In genomic region chr15:45858491-45858890, GRCh38 we compare ENCODE assay signal across 28 cellular contexts.
"Had no signal": no experiment of that assay in that cellular context is flagged by ENCODE, and none has a peak within 500 bp of the region (broad histone marks: within the 10 kb centered on the region; RNA-seq: fewer than 3 reads in every experiment).

No MANE protein-coding gene starts in this region.

- DNase-seq: stimulated activated CD4-positive, alpha-beta T cell treated with anti-CD3 and anti-CD28 coated beads, Interleukin-2, amount 100 ng/mL, for 48 hours; stimulated activated CD4-positive, alpha-beta T cell treated with anti-CD3 and anti-CD28 coated beads, Interleukin-4, amount 100 ng/mL, for 1 hour; stimulated activated CD4-positive, alpha-beta T cell treated with anti-CD3 and anti-CD28 coated beads, Interleukin-4, amount 100 ng/mL, for 24 hours; stimulated activated CD4-positive, alpha-beta T cell treated with anti-CD3 and anti-CD28 coated beads, Interleukin-4, amount 100 ng/mL, for 4 hours; stimulated activated CD8-positive, alpha-beta memory T cell treated with anti-CD3 and anti-CD28 coated beads, Interleukin-4, amount 100 ng/mL, for 48 hours; stimulated activated naive B cell treated with anti-CD40 and anti-IgM and Interleukin-4, amounts not matched to agents 10 μg/mL and 1 μg/mL and 100 μg/mL, for 72 hours; stimulated activated naive CD4-positive, alpha-beta T cell; stimulated activated naive CD4-positive, alpha-beta T cell treated with Interleukin-2 at 50 U/mL for 16 hours; stimulated activated naive CD8-positive, alpha-beta T cell treated with anti-CD3 and anti-CD28 coated beads, Interleukin-15, amount 100 ng/mL, for 72 hours; stimulated activated naive CD8-positive, alpha-beta T cell treated with anti-CD3 and anti-CD28 coated beads, Interleukin-15, Interleukin-2, amounts not matched to agents 100 U/mL and 50 U/mL, for 24 hours; stomach; substantia nigra; testis; thyroid gland; tibial artery; transverse colon; trophoblast cell; upper lobe of left lung; upper lobe of right lung; uterus had no signal

- H3K27ac ChIP-seq: stomach, suprapubic skin, testis, thoracic aorta, thyroid gland, tibial artery, tibial nerve, transverse colon, upper lobe of left lung, upper lobe of right lung, uterus, vagina had no signal

- H3K27me3 ChIP-seq: stomach, suprapubic skin, testis, thyroid gland, tibial artery, tibial nerve, transverse colon, upper lobe of left lung, upper lobe of right lung, uterus, vagina had no signal

- H3K4me3 Mint-ChIP-seq: stimulated activated effector memory CD8-positive, alpha-beta T cell treated with anti-CD3 and anti-CD28 coated beads, Interleukin-12 subunit alpha, Interleukin-12 subunit beta, amount 100 ng/mL, for 72 hours; stimulated activated memory B cell treated with anti-CD40 and anti-IgM and Interleukin-4, amounts not matched to agents 10 μg/mL and 1 μg/mL and 100 μg/mL, for 72 hours; stimulated activated naive B cell treated with anti-CD40 and anti-IgM and Interleukin-4, amounts not matched to agents 10 μg/mL and 1 μg/mL and 100 μg/mL, for 72 hours; stimulated activated naive CD8-positive, alpha-beta T cell treated with anti-CD3 and anti-CD28 coated beads, Interleukin-15, amount 100 ng/mL, for 72 hours; stimulated activated naive CD8-positive, alpha-beta T cell treated with anti-CD3 and anti-CD28 coated beads, Interleukin-15, Interleukin-2, amounts not matched to agents 100 ng/mL and 50 ng/mL, for 24 hours; type B pancreatic cell had no signal

- H3K27me3 Mint-ChIP-seq: stimulated activated memory B cell treated with anti-CD40 and anti-IgM and Interleukin-4, amounts not matched to agents 10 μg/mL and 1 μg/mL and 100 μg/mL, for 72 hours; stimulated activated naive B cell treated with anti-CD40 and anti-IgM and Interleukin-4, amounts not matched to agents 10 μg/mL and 1 μg/mL and 100 μg/mL, for 72 hours; type B pancreatic cell had no signal

- H3K9me3 ChIP-seq: stomach, suprapubic skin, testis, thoracic aorta, thyroid gland, tibial artery, tibial nerve, transverse colon, upper lobe of left lung, upper lobe of right lung, uterus, vagina had no signal

- H3K36me3 Mint-ChIP-seq: stimulated activated effector memory CD8-positive, alpha-beta T cell treated with anti-CD3 and anti-CD28 coated beads, Interleukin-12 subunit alpha, Interleukin-12 subunit beta, amount 100 ng/mL, for 72 hours; stimulated activated memory B cell treated with anti-CD40 and anti-IgM and Interleukin-4, amounts not matched to agents 10 μg/mL and 1 μg/mL and 100 μg/mL, for 72 hours; stimulated activated naive B cell treated with anti-CD40 and anti-IgM and Interleukin-4, amounts not matched to agents 10 μg/mL and 1 μg/mL and 100 μg/mL, for 72 hours; type B pancreatic cell had no signal

- H3K27ac Mint-ChIP-seq: stimulated activated effector memory CD8-positive, alpha-beta T cell treated with anti-CD3 and anti-CD28 coated beads, Interleukin-12 subunit alpha, Interleukin-12 subunit beta, amount 100 ng/mL, for 72 hours; stimulated activated memory B cell treated with anti-CD40 and anti-IgM and Interleukin-4, amounts not matched to agents 10 μg/mL and 1 μg/mL and 100 μg/mL, for 72 hours; stimulated activated naive B cell treated with anti-CD40 and anti-IgM and Interleukin-4, amounts not matched to agents 10 μg/mL and 1 μg/mL and 100 μg/mL, for 72 hours; stimulated activated naive CD8-positive, alpha-beta T cell treated with anti-CD3 and anti-CD28 coated beads, Interleukin-15, amount 100 ng/mL, for 72 hours; stimulated activated naive CD8-positive, alpha-beta T cell treated with anti-CD3 and anti-CD28 coated beads, Interleukin-15, Interleukin-2, amounts not matched to agents 100 ng/mL and 50 ng/mL, for 24 hours; type B pancreatic cell had no signal

- H3K36me3 ChIP-seq: stomach, suprapubic skin, thoracic aorta, thyroid gland, tibial artery, tibial nerve, transverse colon, upper lobe of left lung, upper lobe of right lung, uterus, vagina had no signal

- H3K4me1 Mint-ChIP-seq: stimulated activated effector memory CD8-positive, alpha-beta T cell treated with anti-CD3 and anti-CD28 coated beads, Interleukin-12 subunit alpha, Interleukin-12 subunit beta, amount 100 ng/mL, for 72 hours; stimulated activated memory B cell treated with anti-CD40 and anti-IgM and Interleukin-4, amounts not matched to agents 10 μg/mL and 1 μg/mL and 100 μg/mL, for 72 hours; stimulated activated naive B cell treated with anti-CD40 and anti-IgM and Interleukin-4, amounts not matched to agents 10 μg/mL and 1 μg/mL and 100 μg/mL, for 72 hours; stimulated activated naive CD8-positive, alpha-beta T cell treated with anti-CD3 and anti-CD28 coated beads, Interleukin-15, amount 100 ng/mL, for 72 hours had no signal

- ATAC-seq: stimulated activated effector memory CD8-positive, alpha-beta T cell treated with anti-CD3 and anti-CD28 coated beads, Interleukin-12 subunit alpha, Interleukin-12 subunit beta, amount 100 ng/mL, for 72 hours; stimulated activated memory B cell treated with anti-CD40 and anti-IgM and Interleukin-4, amounts not matched to agents 10 μg/mL and 1 μg/mL and 100 μg/mL, for 72 hours; stimulated activated naive B cell treated with anti-CD40 and anti-IgM and Interleukin-4, amounts not matched to agents 10 μg/mL and 1 μg/mL and 100 μg/mL, for 72 hours; stimulated activated naive CD8-positive, alpha-beta T cell treated with anti-CD3 and anti-CD28 coated beads, Interleukin-15, amount 100 ng/mL, for 72 hours; stimulated activated naive CD8-positive, alpha-beta T cell treated with anti-CD3 and anti-CD28 coated beads, Interleukin-15, Interleukin-2, amounts not matched to agents 100 U/mL and 50 U/mL, for 24 hours; upper lobe of right lung had no signal

- H3K4me3 ChIP-seq: stomach, suprapubic skin, testis, thoracic aorta, thyroid gland, tibial artery, tibial nerve, transverse colon, upper lobe of left lung, upper lobe of right lung, uterus, vagina had no signal

- H3K4me1 ChIP-seq: suprapubic skin, testis, thyroid gland, tibial artery, tibial nerve, upper lobe of right lung, uterus, vagina had no signal

- H3K9me3 Mint-ChIP-seq: stimulated activated effector memory CD8-positive, alpha-beta T cell treated with anti-CD3 and anti-CD28 coated beads, Interleukin-12 subunit alpha, Interleukin-12 subunit beta, amount 100 ng/mL, for 72 hours; stimulated activated naive B cell treated with anti-CD40 and anti-IgM and Interleukin-4, amounts not matched to agents 10 μg/mL and 1 μg/mL and 100 μg/mL, for 72 hours; stimulated activated naive CD8-positive, alpha-beta T cell treated with anti-CD3 and anti-CD28 coated beads, Interleukin-15, amount 100 ng/mL, for 72 hours; stimulated activated naive CD8-positive, alpha-beta T cell treated with anti-CD3 and anti-CD28 coated beads, Interleukin-15, Interleukin-2, amounts not matched to agents 100 ng/mL and 50 ng/mL, for 24 hours had no signal
